Comparison of ENCODE assay signal across 8 cellular contexts in the genomic region with DNA sequence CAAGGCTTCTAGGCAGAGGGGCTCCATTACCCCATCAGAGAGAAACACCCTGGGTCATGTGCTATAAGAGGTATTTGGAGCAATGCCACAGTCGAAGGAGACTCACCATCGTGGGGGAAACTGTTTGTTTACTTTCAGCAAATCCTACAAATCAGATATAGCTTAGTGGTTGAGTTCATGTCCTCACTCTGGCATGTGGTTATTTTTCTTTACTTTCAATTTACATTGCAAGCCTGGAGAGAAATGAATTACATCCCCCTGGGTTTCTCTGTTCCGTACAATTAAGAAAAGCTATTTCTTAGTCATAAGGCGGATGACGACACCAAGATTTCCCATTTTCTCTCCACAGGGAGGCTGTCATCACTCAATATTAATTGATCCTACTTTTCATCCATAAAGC. TPM values are rescaled to one million over a fixed set of nuclear protein-coding genes. Genes with fewer than 3 reads are reported as not detected.
DNase-seq lines count a peak whose midpoint lies in the region; ATAC-seq and TF ChIP-seq lines count a peak whose summit lies in the region.

No MANE protein-coding gene starts in this region.

- in situ Hi-C loops in astrocyte of the cerebellum (cut with HindIII; ENCODE audit: low sequenced_read_pairs), result no loop called here

- H3K4me1 ChIP-seq in osteoblast (ENCODE audit: insufficient read depth, low read length), result peaks cover 72% of the 10 kb centered on the region

- H3K9me3 ChIP-seq in osteoblast (ENCODE audit: low read depth, low read length), result no peaks in the 10 kb centered on the region

- TF ChIP-seq CTCF in astrocyte of the cerebellum (IDR thresholded peaks at IDR 0.05; ENCODE audit: low read depth, low read length, missing control alignments) (no peak), osteoblast (IDR thresholded peaks at IDR 0.05; ENCODE audit: extremely low read depth, low read depth, low read length) (no peak)

- H3K79me2 ChIP-seq in osteoblast (ENCODE audit: insufficient read depth, low read length), result peaks cover 42% of the 10 kb centered on the region

- H3K27ac ChIP-seq in osteoblast (ENCODE audit: low read depth, low read length), result peak overlapping the region; percentile 76

- H3K4me3 ChIP-seq in astrocyte of the cerebellum (ENCODE audit: low read depth, low read length) (no peak overlapping the region), osteoblast (ENCODE audit: insufficient read depth, low read length) (no peak overlapping the region)

- TF ChIP-seq POLR2A in GM18505 (IDR thresholded peaks at IDR 0.05; ENCODE audit: borderline replicate concordance, extremely low read depth, insufficient read depth, insufficient read length), result no peak

- H3K36me3 ChIP-seq in osteoblast (ENCODE audit: insufficient read depth, low read length), result peaks cover 12% of the 10 kb centered on the region

- no peaks in the 10 kb centered on the region for H3K27me3 ChIP-seq in osteoblast (ENCODE audit: insufficient read depth, low read length)

- peaks cover 6% of the 10 kb centered on the region for H4K20me1 ChIP-seq in osteoblast (ENCODE audit: insufficient read depth, low read length)

- H2AFZ ChIP-seq in osteoblast (ENCODE audit: low read length), result no peak overlapping the region

- peak overlapping the region; percentile 29 for H3K4me2 ChIP-seq in osteoblast (ENCODE audit: insufficient read depth, low read length)

- DNase-seq in astrocyte of the cerebellum (ENCODE audit: low read depth) (peak; percentile 94), osteoblast (ENCODE audit: insufficient read length, low spot score, missing footprints) (no peak), NCI-H526 treated with DMSO at 0.1 percent for 48 hours (lab: John Stamatoyannopoulos, UW) (no peak), NCI-H2227 treated with DMSO at 0.1 percent for 48 hours (lab: John Stamatoyannopoulos, UW) (no peak)

- ATAC-seq in GM18505 (IDR thresholded peaks at IDR 0.05; ENCODE audit: unreplicated experiment) (peak; percentile 63), HG03066 (IDR thresholded peaks at IDR 0.05; ENCODE audit: low read depth, unreplicated experiment) (peak; percentile 41), GM19023 (IDR thresholded peaks at IDR 0.05; ENCODE audit: unreplicated experiment) (no peak), esophagus mucosa (no peak)

RNA-seq across cellular contexts. Expression of a gene that starts 36.9 kb away (rescaled TPM):
- total RNA-seq in osteoblast, result 94.6 and 99.2 TPM in 2 replicates
- total RNA-seq in esophagus mucosa, result 3.1 TPM

Comparison
In these comparisons a context has a peak if more than half of its experiments do, and no peak if none do; other contexts are left out.
1. ATAC-seq: peak in GM18505 (single experiment) and HG03066 (single experiment); none in GM19023 (single experiment) and esophagus mucosa (single experiment).
2. RNA of a gene that starts 36.9 kb away (total RNA-seq): 94.6 to 99.2 TPM in osteoblast; 3.1 TPM in esophagus mucosa (single experiment); every median in the first group is over 10 times any median in the second.